ENCODE assay signal across 11 cellular contexts in the genomic region with DNA sequence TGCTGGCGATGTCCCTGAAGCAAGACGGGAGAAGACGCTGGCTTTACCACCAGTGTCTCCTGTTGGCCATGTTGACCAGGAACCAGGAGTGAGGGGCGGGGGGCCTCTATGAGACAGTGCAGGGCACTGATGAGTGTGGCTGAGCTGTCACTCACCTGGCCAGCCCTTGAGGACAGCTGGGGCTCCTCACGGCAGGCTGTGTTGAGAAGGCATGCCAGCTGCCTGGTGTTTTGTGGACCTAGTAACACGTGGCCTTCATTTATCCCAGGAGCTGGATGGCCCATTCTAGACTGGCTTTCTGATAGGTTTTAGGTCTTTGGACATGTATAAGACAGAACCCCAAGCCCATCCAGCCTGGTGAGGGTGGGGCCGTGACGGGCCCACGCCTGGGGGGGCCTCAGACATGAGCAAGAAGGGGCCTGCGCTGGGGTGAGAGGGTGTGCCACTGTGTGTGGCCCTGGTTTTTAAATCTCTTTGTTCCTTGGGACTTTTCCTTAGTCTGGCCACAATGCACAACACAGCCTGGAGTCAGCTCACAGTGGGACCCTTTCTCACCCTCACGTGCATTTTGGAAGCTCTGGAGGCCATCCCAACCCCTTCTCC. TPM values are rescaled to one million over a fixed set of nuclear protein-coding genes. Genes with fewer than 3 reads are reported as not detected.
A peak's percentile ranks its signal among the peaks of the same experiment; 100 is the strongest.
DNase-seq lines count a peak whose midpoint lies in the region; ATAC-seq, FAIRE-seq and TF ChIP-seq lines count a peak whose summit lies in the region.
"Had no signal": no experiment of that assay in that cellular context is flagged by ENCODE, and none has a peak within 500 bp of the region (broad histone marks: within the 10 kb centered on the region; RNA-seq: fewer than 3 reads in every experiment).

No MANE protein-coding gene starts in this region.

- peak overlapping the region; percentile 51; the same call in 1 of the 2 replicates for H3K4me2 ChIP-seq in HCT116 (ENCODE audit: low read length)
- H3K4me2 ChIP-seq in GM12878 (ENCODE audit: control insufficient read depth, insufficient read depth) = no peak overlapping the region
- no peak overlapping the region for H3K4me2 ChIP-seq in osteoblast (ENCODE audit: insufficient read depth, low read length)

- RAD21 ChIA-PET in HCT116 (lab: Charles Lee; ENCODE audit: low non-redundant PET in 1 of 2, low total read pairs in 2 of 2, uncharacterized antibody in 2 of 2, unreplicated experiment in 2 of 2) (interaction anchor here in 1 of 2 experiments (0.6 kb wide), 1 partner anchor 54 kb away, joined by 3 read pairs; no protein-coding TSS in a partner anchor), GM12878 (lab: Charles Lee; ENCODE audit: unreplicated experiment) (interaction anchor here (1.3 kb wide), 1 partner anchor 131 kb away, joined by 4 read pairs; no protein-coding TSS in a partner anchor)

- no peak for TF ChIP-seq RAD21 in HCT116 (IDR thresholded peaks at IDR 0.05; ENCODE audit: low read depth)
- no peak for TF ChIP-seq RAD21 in GM12878 (IDR thresholded peaks at IDR 0.05; ENCODE audit: insufficient read depth, low read depth, low read length)

- H3K79me2 ChIP-seq in HCT116 (ENCODE audit: insufficient read depth, low read length) (no peaks in the 10 kb centered on the region), GM12878 (ENCODE audit: control insufficient read depth, insufficient read depth, low read length) (no peaks in the 10 kb centered on the region), osteoblast (ENCODE audit: insufficient read depth, low read length) (no peaks in the 10 kb centered on the region)

- ATAC-seq in HCT116 (0 out of 2 replicates have a peak, but pooled peaks have one; percentile 16), GM12878 (no peak), HG03565 (IDR thresholded peaks at IDR 0.05; ENCODE audit: unreplicated experiment) (no peak)
- ATAC-seq: effector memory CD8-positive, alpha-beta T cell had no signal

- TF ChIP-seq POLR2A in HCT116 (IDR thresholded peaks at IDR 0.05; ENCODE audit: borderline replicate concordance, extremely low read depth, insufficient read depth, insufficient read length) (no peak), GM12878 (IDR thresholded peaks at IDR 0.05; ENCODE audit: low read depth, low read length) (peak; percentile 57)

- FAIRE-seq in GM12878 (lab: Jason Lieb, UNC) = no peak

- no peak overlapping the region for H3K4me3 ChIP-seq in HCT116 (replicated peaks in 1 of 2; ENCODE audit: low read depth in 1 of 2, low read length in 2 of 2)
- H3K4me3 ChIP-seq in GM12878 = no peak overlapping the region
- no peak overlapping the region for H3K4me3 ChIP-seq in osteoblast (ENCODE audit: insufficient read depth, low read length)

- H3K9me3 ChIP-seq in HCT116 (ENCODE audit: control insufficient read depth in 1 of 2, insufficient read depth in 1 of 2, low read depth in 1 of 2, low read length in 2 of 2) (no peaks in the 10 kb centered on the region), GM12878 (replicated peaks; ENCODE audit: control insufficient read depth, insufficient read depth, low read length) (no peaks in the 10 kb centered on the region), osteoblast (ENCODE audit: low read depth, low read length) (no peaks in the 10 kb centered on the region)

- in situ Hi-C loops in GM12878 (cut with MboI) = no loop called here

- no peak for TF ChIP-seq EP300 in GM12878 (IDR thresholded peaks at IDR 0.05; ENCODE audit: borderline replicate concordance in 1 of 2, control insufficient read depth in 1 of 2, low read depth in 2 of 2, low read length in 2 of 2)

- H3K27me3 ChIP-seq in HCT116 (ENCODE audit: insufficient read depth, low read length) (no peaks in the 10 kb centered on the region), GM12878 (replicated peaks in 1 of 2; ENCODE audit: control insufficient read depth in 2 of 2, insufficient read depth in 2 of 2, low read length in 1 of 2) (no peaks in the 10 kb centered on the region), osteoblast (ENCODE audit: insufficient read depth, low read length) (no peaks in the 10 kb centered on the region)

- no peaks in the 10 kb centered on the region for H4K20me1 ChIP-seq in HCT116 (ENCODE audit: insufficient read depth)
- no peaks in the 10 kb centered on the region for H4K20me1 ChIP-seq in GM12878 (ENCODE audit: control insufficient read depth, insufficient read depth)
- peaks cover 16% of the 10 kb centered on the region for H4K20me1 ChIP-seq in osteoblast (ENCODE audit: insufficient read depth, low read length)

- POLR2A ChIA-PET in HCT116 (lab: Charles Lee) (no interaction called here), GM12878 (lab: Charles Lee) (interaction anchor here (0.6 kb wide), 1 partner anchor 423 kb away, joined by 5 read pairs; no protein-coding TSS in a partner anchor)

- no peaks in the 10 kb centered on the region for H3K9me2 ChIP-seq in HCT116 (ENCODE audit: insufficient read depth)

- TF ChIP-seq CTCF in HCT116 (IDR thresholded peaks at IDR 0.05 in 2 of 3, conservative IDR thresholded peaks at IDR 0.05 in 1 of 3; ENCODE audit: borderline replicate concordance in 1 of 3, insufficient read depth in 1 of 3, low read depth in 2 of 3, low read length in 2 of 3) (no peak), GM12878 (IDR thresholded peaks at IDR 0.05 in 2 of 3, conservative IDR thresholded peaks at IDR 0.05 in 1 of 3; ENCODE audit: control insufficient read depth in 2 of 3, extremely low read depth in 1 of 3, insufficient read depth in 1 of 3, low read depth in 3 of 3, low read length in 3 of 3) (no peak), osteoblast (IDR thresholded peaks at IDR 0.05; ENCODE audit: extremely low read depth, low read depth, low read length) (no peak)

- H3K4me1 ChIP-seq in HCT116 (ENCODE audit: control insufficient read depth in 1 of 2, insufficient read depth in 2 of 2, low read length in 2 of 2) (peaks cover 13 to 19% of the 10 kb centered on the region in 2 experiments), GM12878 (ENCODE audit: control insufficient read depth, insufficient read depth, low read length) (no peaks in the 10 kb centered on the region), osteoblast (ENCODE audit: insufficient read depth, low read length) (peaks cover 7% of the 10 kb centered on the region)

- intact Hi-C loops in HCT116 (cut with micrococcal nuclease) (no loop called here), GM12878 (cut with micrococcal nuclease; ENCODE audit: unreplicated experiment) (no loop called here)

- no peak overlapping the region for H3K9ac ChIP-seq in HCT116 (ENCODE audit: low read length)
- no peak overlapping the region for H3K9ac ChIP-seq in GM12878 (ENCODE audit: control insufficient read depth, insufficient read depth, low read length)

- BruUV-seq in HCT116 (replicated peaks; lab: Mats Ljungman, UMichigan) (no TSS peak), GM12878 (replicated peaks; lab: Mats Ljungman, UMichigan) (no TSS peak)

- H3K27ac ChIP-seq in HCT116 (ENCODE audit: low read depth, low read length) (no peak overlapping the region), GM12878 (ENCODE audit: control insufficient read depth, insufficient read depth) (no peak overlapping the region), osteoblast (ENCODE audit: low read depth, low read length) (peak overlapping the region; percentile 63)

- CTCF ChIA-PET in HCT116 (lab: Charles Lee) = no interaction called here
- CTCF ChIA-PET in GM12878 (lab: Yijun Ruan, JAX) = no interaction called here

- WGBS in GM12878 (ENCODE audit: insufficient coverage, insufficient replicate concordance, low lambda C conversion rate, missing lambda C conversion rate) = 87% methylated on average over 11 of the region's 11 CpGs

- H2AFZ ChIP-seq in HCT116 (ENCODE audit: low read depth, low read length, poor library complexity, severe bottlenecking) (no peak overlapping the region), GM12878 (ENCODE audit: control insufficient read depth, low read depth, low read length) (no peak overlapping the region), osteoblast (ENCODE audit: low read length) (no peak overlapping the region)

- DNase-seq in DMS 273 treated with DMSO at 0.1 percent for 48 hours (lab: John Stamatoyannopoulos, UW) = peak; percentile 38
- DNase-seq in HCT116 (ENCODE audit: low read depth, low spot score) = no peak
- DNase-seq in GM12878 (ENCODE audit: low read depth, low spot score) = no peak
- DNase-seq in osteoblast (ENCODE audit: insufficient read length, low spot score, missing footprints) = peak; percentile 68
- DNase-seq in activated effector memory CD4-positive, alpha-beta T cell treated with anti-CD3 and anti-CD28 coated beads, Interleukin-2, amount 50 U/mL, for 16 hours = no peak
- DNase-seq in 8988T = no peak
- DNase-seq: activated naive CD4-positive, alpha-beta T cell; effector memory CD8-positive, alpha-beta T cell; NCI-H187 treated with DMSO at 0.1 percent for 48 hours; T-cell had no signal

- SMC1A ChIA-PET in GM12878 (lab: Charles Lee; ENCODE audit: uncharacterized antibody, unreplicated experiment) = no interaction called here

- peaks cover 0 to 27% of the 10 kb centered on the region in 2 experiments; a peak in 3 of 4 replicates for H3K36me3 ChIP-seq in HCT116 (ENCODE audit: control insufficient read depth in 1 of 2, insufficient read depth in 2 of 2, low read length in 2 of 2)
- peaks cover 3% of the 10 kb centered on the region in 2 experiments; a peak in 2 of 4 replicates for H3K36me3 ChIP-seq in GM12878 (ENCODE audit: control insufficient read depth in 2 of 2, insufficient read depth in 2 of 2, low read length in 1 of 2)
- peaks cover 20% of the 10 kb centered on the region for H3K36me3 ChIP-seq in osteoblast (ENCODE audit: insufficient read depth, low read length)

RNA-seq across cellular contexts. Expression of a gene that starts 10.5 kb away (rescaled TPM):
- total RNA-seq in HCT116 (2021; ENCODE audit: unreplicated experiment) (42.9 TPM), GM12878 (2014; rRNA removed) (23.6 and 23.8 TPM in 2 replicates), GM12878 (2014; rRNA removed; fragmentation: Illumina TruSeq; extraction: Trizol) (6.7 and 8.8 TPM in 2 replicates), GM12878 (2021) (22.6 and 25.7 TPM in 2 replicates), osteoblast (27.4 and 27.5 TPM in 2 replicates)
- polyA plus RNA-seq in HCT116 (2012) = 42.5 and 44.2 TPM in 2 replicates
- 14.0 and 17.1 TPM in 2 replicates for total RNA-seq in GM12878 (2013; cell fraction: nucleolus; rRNA removed)
- polyA plus RNA-seq in GM12878 (2011; ENCODE audit: low read depth) = 16.1 TPM
- polyA plus RNA-seq in GM12878 (2011; rRNA removed) (4.9 and 14.5 TPM in 2 replicates), GM12878 (2014; fragmentation: Illumina TruSeq; extraction: Trizol) (7.0 and 13.1 TPM in 2 replicates), GM12878 (2014; fragmentation: Nextera tagmentation; extraction: Ambion mirVana) (1 to 10 TPM; 3.9 to 7.4 TPM), GM12878 (2014; rRNA removed) (19.3 and 21.1 TPM in 2 replicates), GM12878 (2016; fragmentation: Nextera tagmentation; extraction: Ambion mirVana) (10 to 100 TPM; 31.5 to 39.8 TPM)
- polyA plus RNA-seq in GM12878 (2011; cell fraction: cytosol; rRNA removed) = 25.6 and 27.5 TPM in 2 replicates
- 16.8 and 20.7 TPM in 2 replicates for polyA plus RNA-seq in GM12878 (2011; cell fraction: nucleus; rRNA removed)
- polyA plus RNA-seq in GM12878 (2012) = 19.6 and 27.6 TPM in 2 replicates
- 17.5 and 19.5 TPM in 2 replicates for polyA minus RNA-seq in GM12878 (2011; rRNA and poly(A)+ RNA removed)
- 11.1 and 14.7 TPM in 2 replicates for polyA minus RNA-seq in GM12878 (2011; cell fraction: cytosol; rRNA and poly(A)+ RNA removed)
- 7.1 and 14.1 TPM in 2 replicates for polyA minus RNA-seq in GM12878 (2011; cell fraction: nucleus; rRNA and poly(A)+ RNA removed)

RNA-seq across cellular contexts. Expression of a gene that starts 25.6 kb away (rescaled TPM):
- total RNA-seq in HCT116 (2021; ENCODE audit: unreplicated experiment) (120 TPM), GM12878 (2014; rRNA removed) (67.6 and 75.5 TPM in 2 replicates), GM12878 (2014; rRNA removed; fragmentation: Illumina TruSeq; extraction: Trizol) (15.3 and 16.2 TPM in 2 replicates), GM12878 (2021) (72.2 and 75.8 TPM in 2 replicates), osteoblast (70.4 and 73.1 TPM in 2 replicates)
- polyA plus RNA-seq in HCT116 (2012) = 90.7 and 111 TPM in 2 replicates
- total RNA-seq in GM12878 (2013; cell fraction: nucleolus; rRNA removed) = 89.1 and 114 TPM in 2 replicates
- polyA plus RNA-seq in GM12878 (2011; ENCODE audit: low read depth) = 10.8 TPM
- polyA plus RNA-seq in GM12878 (2011; rRNA removed) (7.9 and 16.0 TPM in 2 replicates), GM12878 (2014; fragmentation: Illumina TruSeq; extraction: Trizol) (27.0 and 33.7 TPM in 2 replicates), GM12878 (2014; fragmentation: Nextera tagmentation; extraction: Ambion mirVana) (1 to 10 TPM; 2.2 to 8.2 TPM), GM12878 (2014; rRNA removed) (38.1 and 45.2 TPM in 2 replicates), GM12878 (2016; fragmentation: Nextera tagmentation; extraction: Ambion mirVana) (10 to 100 TPM; 55.7 to 59.0 TPM)
- polyA plus RNA-seq in GM12878 (2011; cell fraction: cytosol; rRNA removed) = 28.1 and 40.8 TPM in 2 replicates
- 119 and 145 TPM in 2 replicates for polyA plus RNA-seq in GM12878 (2011; cell fraction: nucleus; rRNA removed)
- 32.6 and 32.8 TPM in 2 replicates for polyA plus RNA-seq in GM12878 (2012)
- polyA minus RNA-seq in GM12878 (2011; rRNA and poly(A)+ RNA removed) = 18.7 and 36.8 TPM in 2 replicates
- 29.0 and 34.8 TPM in 2 replicates for polyA minus RNA-seq in GM12878 (2011; cell fraction: cytosol; rRNA and poly(A)+ RNA removed)
- polyA minus RNA-seq in GM12878 (2011; cell fraction: nucleus; rRNA and poly(A)+ RNA removed) = 25.1 and 46.7 TPM in 2 replicates

Comparison
In these comparisons a context has a peak if more than half of its experiments do, and no peak if none do; other contexts are left out.
1. DNase-seq: peak in DMS 273 treated with DMSO at 0.1 percent for 48 hours (single experiment) and osteoblast (single experiment); none in HCT116 (single experiment), GM12878 (single experiment), activated effector memory CD4-positive, alpha-beta T cell treated with anti-CD3 and anti-CD28 coated beads, Interleukin-2, amount 50 U/mL, for 16 hours (single experiment) and 8988T (single experiment).